1 cellular context compared by ENCODE assay signal in genomic region chr17:4480929-4481898, GRCh38.
A peak's percentile ranks its signal among the peaks of the same experiment; 100 is the strongest.
TF ChIP-seq lines count a peak whose summit lies in the region.

No MANE protein-coding gene starts in this region.

TF ChIP-seq in HepG2, 621 proteins besides CTCF, POLR2A, EP300 and RAD21 (continues in another document):
- TF ChIP-seq GABPB1 (CRISPR knock-in tag; IDR thresholded peaks at IDR 0.05) (peak; percentile 68), ZNF674 (CRISPR knock-in tag; IDR thresholded peaks at IDR 0.05; ENCODE audit: low read depth) (no peak), ZBTB38 (CRISPR knock-in tag; IDR thresholded peaks at IDR 0.05) (0 out of 2 replicates have a peak, but pooled peaks have one; percentile 21), SP5 (CRISPR knock-in tag; IDR thresholded peaks at IDR 0.05; ENCODE audit: borderline replicate concordance, low read depth) (0 out of 2 replicates have a peak, but pooled peaks have one; percentile 29), NCOR1 (IDR thresholded peaks at IDR 0.05; ENCODE audit: borderline replicate concordance, low read length) (no peak), HDAC2 (CRISPR knock-in tag; IDR thresholded peaks at IDR 0.05) (0 out of 2 replicates have a peak, but pooled peaks have one; percentile 32), NR2C2 (CRISPR knock-in tag; IDR thresholded peaks at IDR 0.05; ENCODE audit: borderline replicate concordance) (peak; percentile 81), NONO (IDR thresholded peaks at IDR 0.05) (no peak), NONO (CRISPR knock-in tag; conservative IDR thresholded peaks at IDR 0.05) (peak; percentile 57; the same call in 1 of the 2 replicates), ZNF7 (CRISPR knock-in tag; IDR thresholded peaks at IDR 0.05) (no peak), ZNF615 (CRISPR knock-in tag; IDR thresholded peaks at IDR 0.05; ENCODE audit: borderline replicate concordance) (no peak), ZBTB7B (CRISPR knock-in tag; IDR thresholded peaks at IDR 0.05) (peak; percentile 45; the same call in 1 of the 2 replicates), YEATS2 (CRISPR knock-in tag; IDR thresholded peaks at IDR 0.05; ENCODE audit: borderline replicate concordance) (peak; percentile 13; the same call in 1 of the 2 replicates), ZNF3 (CRISPR knock-in tag; IDR thresholded peaks at IDR 0.05) (no peak), ZNF605 (CRISPR knock-in tag; IDR thresholded peaks at IDR 0.05) (peak; percentile 56; the same call in 1 of the 2 replicates), ZNF414 (CRISPR knock-in tag; IDR thresholded peaks at IDR 0.05) (peak; percentile 83), MAFF (IDR thresholded peaks at IDR 0.05; ENCODE audit: low read depth, low read length) (no peak), PATZ1 (CRISPR knock-in tag; IDR thresholded peaks at IDR 0.05) (peak; percentile 49; the same call in 1 of the 2 replicates), CBFB (CRISPR knock-in tag; IDR thresholded peaks at IDR 0.05) (no peak), TSC22D2 (CRISPR knock-in tag; IDR thresholded peaks at IDR 0.05; ENCODE audit: borderline replicate concordance) (no peak), MTA1 (CRISPR knock-in tag; IDR thresholded peaks at IDR 0.05; ENCODE audit: borderline replicate concordance) (0 out of 2 replicates have a peak, but pooled peaks have one; percentile 2), RXRA (CRISPR knock-in tag; IDR thresholded peaks at IDR 0.05) (peak; percentile 33; the same call in 1 of the 2 replicates), BHLHE40 (IDR thresholded peaks at IDR 0.05; ENCODE audit: low read length) (peak; percentile 33; the same call in 1 of the 2 replicates), HDAC1 (CRISPR knock-in tag; IDR thresholded peaks at IDR 0.05) (peak; percentile 24; the same call in 1 of the 2 replicates), SAP130 (CRISPR knock-in tag; IDR thresholded peaks at IDR 0.05; ENCODE audit: low read depth) (peak; percentile 61), ZFP91 (CRISPR knock-in tag; IDR thresholded peaks at IDR 0.05; ENCODE audit: borderline replicate concordance) (peak; percentile 55; the same call in 1 of the 2 replicates), IRF2 (CRISPR knock-in tag; IDR thresholded peaks at IDR 0.05) (0 out of 2 replicates have a peak, but pooled peaks have one; percentile 24), HOXA3 (CRISPR knock-in tag; IDR thresholded peaks at IDR 0.05) (peak; percentile 24; the same call in 1 of the 2 replicates), XRCC5 (optimal IDR thresholded peaks at IDR 0.05; ENCODE audit: low read length) (peak; percentile 21), RXRB (CRISPR knock-in tag; IDR thresholded peaks at IDR 0.05; ENCODE audit: borderline replicate concordance) (peak; percentile 44; the same call in 1 of the 2 replicates), NR2F1 (CRISPR knock-in tag; IDR thresholded peaks at IDR 0.05) (0 out of 4 replicates have a peak, but pooled peaks of 1 of the 2 experiments have one; percentile 27), CCAR2 (optimal IDR thresholded peaks at IDR 0.05; ENCODE audit: low read depth, low read length) (no peak), NR2F6 (IDR thresholded peaks at IDR 0.05) (peak; percentile 76), NR2F6 (CRISPR knock-in tag; IDR thresholded peaks at IDR 0.05) (peak; percentile 74), ZBTB42 (CRISPR knock-in tag; IDR thresholded peaks at IDR 0.05) (no peak), ARID5B (CRISPR knock-in tag; IDR thresholded peaks at IDR 0.05) (peak; percentile 64; the same call in 1 of the 2 replicates), NFKB2 (CRISPR knock-in tag; IDR thresholded peaks at IDR 0.05; ENCODE audit: borderline replicate concordance) (no peak), ELF3 (CRISPR knock-in tag; IDR thresholded peaks at IDR 0.05) (peak; percentile 77), ZNF790 (CRISPR knock-in tag; IDR thresholded peaks at IDR 0.05; ENCODE audit: borderline replicate concordance) (0 out of 2 replicates have a peak, but pooled peaks have one; percentile 67), AKAP8 (CRISPR knock-in tag; IDR thresholded peaks at IDR 0.05) (no peak), ZNF609 (CRISPR knock-in tag; IDR thresholded peaks at IDR 0.05; ENCODE audit: borderline replicate concordance) (peak; percentile 47; the same call in 1 of the 2 replicates), MYC (CRISPR knock-in tag; IDR thresholded peaks at IDR 0.05; ENCODE audit: borderline replicate concordance) (peak; percentile 51; the same call in 1 of the 2 replicates), SMAD9 (CRISPR knock-in tag; IDR thresholded peaks at IDR 0.05) (0 out of 2 replicates have a peak, but pooled peaks have one; percentile 62), MAFG (CRISPR knock-in tag; IDR thresholded peaks at IDR 0.05) (no peak), ZNF557 (CRISPR knock-in tag; IDR thresholded peaks at IDR 0.05) (no peak), KAT8 (CRISPR knock-in tag; IDR thresholded peaks at IDR 0.05) (no peak), ZNF124 (CRISPR knock-in tag; IDR thresholded peaks at IDR 0.05) (no peak), ZNF781 (CRISPR knock-in tag; IDR thresholded peaks at IDR 0.05; ENCODE audit: borderline replicate concordance, not compliant biosample characterization) (no peak), YEATS4 (CRISPR knock-in tag; IDR thresholded peaks at IDR 0.05; ENCODE audit: borderline replicate concordance) (0 out of 2 replicates have a peak, but pooled peaks have one; percentile 18), STAT5B (CRISPR knock-in tag; IDR thresholded peaks at IDR 0.05) (no peak)
- TF ChIP-seq, protein P1, sequence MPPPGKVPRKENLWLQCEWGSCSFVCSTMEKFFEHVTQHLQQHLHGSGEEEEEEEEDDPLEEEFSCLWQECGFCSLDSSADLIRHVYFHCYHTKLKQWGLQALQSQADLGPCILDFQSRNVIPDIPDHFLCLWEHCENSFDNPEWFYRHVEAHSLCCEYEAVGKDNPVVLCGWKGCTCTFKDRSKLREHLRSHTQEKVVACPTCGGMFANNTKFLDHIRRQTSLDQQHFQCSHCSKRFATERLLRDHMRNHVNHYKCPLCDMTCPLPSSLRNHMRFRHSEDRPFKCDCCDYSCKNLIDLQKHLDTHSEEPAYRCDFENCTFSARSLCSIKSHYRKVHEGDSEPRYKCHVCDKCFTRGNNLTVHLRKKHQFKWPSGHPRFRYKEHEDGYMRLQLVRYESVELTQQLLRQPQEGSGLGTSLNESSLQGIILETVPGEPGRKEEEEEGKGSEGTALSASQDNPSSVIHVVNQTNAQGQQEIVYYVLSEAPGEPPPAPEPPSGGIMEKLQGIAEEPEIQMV (CRISPR knock-in tag; IDR thresholded peaks at IDR 0.05; ENCODE audit: low read depth), result 0 out of 2 replicates have a peak, but pooled peaks have one; percentile 25
- TF ChIP-seq, protein P2, sequence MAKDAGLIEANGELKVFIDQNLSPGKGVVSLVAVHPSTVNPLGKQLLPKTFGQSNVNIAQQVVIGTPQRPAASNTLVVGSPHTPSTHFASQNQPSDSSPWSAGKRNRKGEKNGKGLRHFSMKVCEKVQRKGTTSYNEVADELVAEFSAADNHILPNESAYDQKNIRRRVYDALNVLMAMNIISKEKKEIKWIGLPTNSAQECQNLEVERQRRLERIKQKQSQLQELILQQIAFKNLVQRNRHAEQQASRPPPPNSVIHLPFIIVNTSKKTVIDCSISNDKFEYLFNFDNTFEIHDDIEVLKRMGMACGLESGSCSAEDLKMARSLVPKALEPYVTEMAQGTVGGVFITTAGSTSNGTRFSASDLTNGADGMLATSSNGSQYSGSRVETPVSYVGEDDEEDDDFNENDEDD (CRISPR knock-in tag; IDR thresholded peaks at IDR 0.05; ENCODE audit: borderline replicate concordance), result peak; percentile 44; the same call in 1 of the 2 replicates
